1 cellular context compared by ENCODE assay signal in the genomic region with DNA sequence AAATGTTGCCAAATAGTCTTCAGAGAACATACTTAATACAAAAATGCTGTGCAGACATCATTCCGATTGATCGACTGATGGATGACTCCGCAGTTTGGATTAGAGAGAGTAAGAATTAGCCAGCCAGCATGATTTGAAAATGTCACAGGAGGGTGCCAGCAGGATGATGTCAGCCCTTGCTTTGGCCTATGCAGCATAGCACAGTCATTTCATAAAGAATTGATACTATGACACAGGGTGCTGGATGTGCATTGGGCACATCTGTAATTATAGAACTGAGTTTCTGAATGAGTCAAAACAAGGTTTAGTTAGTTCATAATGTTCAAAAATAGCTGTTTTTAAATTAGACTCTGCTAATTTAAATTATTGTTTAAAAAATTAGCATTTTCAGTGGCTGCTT.
TF ChIP-seq lines count a peak whose summit lies in the region.

No MANE protein-coding gene starts in this region.

TF ChIP-seq in HepG2, 621 proteins besides CTCF, POLR2A, EP300 and RAD21:
- TF ChIP-seq RXRB (CRISPR knock-in tag; IDR thresholded peaks at IDR 0.05; ENCODE audit: borderline replicate concordance), result no peak
- no peak for TF ChIP-seq ESRRA (CRISPR knock-in tag; IDR thresholded peaks at IDR 0.05; ENCODE audit: low read depth)
- no peak for TF ChIP-seq ZFAT (CRISPR knock-in tag; conservative IDR thresholded peaks at IDR 0.05)
- TF ChIP-seq PRMT3 (CRISPR knock-in tag; IDR thresholded peaks at IDR 0.05; ENCODE audit: borderline replicate concordance, low read depth), result no peak
- TF ChIP-seq ZNF562 (CRISPR knock-in tag; IDR thresholded peaks at IDR 0.05; ENCODE audit: borderline replicate concordance), result no peak
- TF ChIP-seq PTBP1 (IDR thresholded peaks at IDR 0.05; ENCODE audit: low read depth, low read length, poor library complexity, severe bottlenecking), result no peak
- TF ChIP-seq RNF2 (conservative IDR thresholded peaks at IDR 0.05; ENCODE audit: low read depth), result no peak
- no peak for TF ChIP-seq ZNF850 (CRISPR knock-in tag; conservative IDR thresholded peaks at IDR 0.05)
- no peak for TF ChIP-seq ZNF878 (CRISPR knock-in tag; IDR thresholded peaks at IDR 0.05)
